Comparison of ENCODE assay signal across 8 cellular contexts in genomic region chr5:78008356-78008967, GRCh38.
DNase-seq lines count a peak whose midpoint lies in the region; ATAC-seq and TF ChIP-seq lines count a peak whose summit lies in the region.

No MANE protein-coding gene starts in this region.

- no peaks in the 10 kb centered on the region for H3K36me3 Mint-ChIP-seq in activated T-cell treated with anti-CD3 and anti-CD28 coated beads, Interleukin-2, amount 50 U/mL, for 72 hours (ENCODE audit: insufficient read depth in 2 of 2)

- no peak for TF ChIP-seq POLR2A in prostate gland (IDR thresholded peaks at IDR 0.05)

- DNase-seq in KBM-7 (peak; percentile 70), RWPE1 (ENCODE audit: low spot score) (peak; percentile 55), fibroblast of gingiva (ENCODE audit: low read depth) (peak; percentile 55), prostate gland (ENCODE audit: low spot score) (no peak)
- no peak for DNase-seq in stimulated activated CD8-positive, alpha-beta memory T cell treated with anti-CD3 and anti-CD28 coated beads, Interleukin-4, amount 100 ng/mL, for 48 hours
- DNase-seq in activated T-cell treated with anti-CD3 and anti-CD28 coated beads, Interleukin-2, amount 50 U/mL, for 72 hours: no peak

- POLR2A ChIA-PET in RWPE1 (lab: Yijun Ruan, JAX; ENCODE audit: low non-redundant PET): no interaction called here

- H3K4me3 ChIP-seq in DOHH2 (ENCODE audit: low read length): no peak overlapping the region
- no peak overlapping the region for H3K4me3 ChIP-seq in prostate gland

- CTCF ChIA-PET in RWPE1 (lab: Yijun Ruan, JAX): interaction anchor here (0.6 to 1.0 kb wide), 4 partner anchors 8 to 466 kb away, joined by 3 to 7 read pairs (median 4); no protein-coding TSS in a partner anchor

- no peaks in the 10 kb centered on the region for H3K9me3 Mint-ChIP-seq in activated T-cell treated with anti-CD3 and anti-CD28 coated beads, Interleukin-2, amount 50 U/mL, for 72 hours

- H3K9me2 ChIP-seq in DOHH2 (replicated peaks; ENCODE audit: control insufficient read depth, low read length): no peaks in the 10 kb centered on the region

- in situ Hi-C loops in KBM-7 (cut with MboI; ENCODE audit: low pct_unique_long_range_greater_than_20kb, low sequenced_read_pairs): no loop called here

- no peaks in the 10 kb centered on the region for H3F3A ChIP-seq in DOHH2 (ENCODE audit: control insufficient read depth, insufficient read depth)

- no peaks in the 10 kb centered on the region for H4K20me1 ChIP-seq in DOHH2 (ENCODE audit: control insufficient read depth, insufficient read depth, low read depth, low read length)

- H3K27me3 Mint-ChIP-seq in activated T-cell treated with anti-CD3 and anti-CD28 coated beads, Interleukin-2, amount 50 U/mL, for 72 hours (ENCODE audit: low read depth): no peaks in the 10 kb centered on the region

- intact Hi-C loops in prostate gland (cut with DNase I): no loop called here

- no peaks in the 10 kb centered on the region for H3K79me2 ChIP-seq in DOHH2 (ENCODE audit: control insufficient read depth, low read length)

- H3K4me3 Mint-ChIP-seq in activated T-cell treated with anti-CD3 and anti-CD28 coated beads, Interleukin-2, amount 50 U/mL, for 72 hours: no peak overlapping the region

- H3K4me1 Mint-ChIP-seq in activated T-cell treated with anti-CD3 and anti-CD28 coated beads, Interleukin-2, amount 50 U/mL, for 72 hours (ENCODE audit: low read depth): no peaks in the 10 kb centered on the region

- no peak overlapping the region for H3K27ac ChIP-seq in DOHH2 (ENCODE audit: low read depth, low read length)
- H3K27ac ChIP-seq in RWPE1: no peak overlapping the region
- no peak overlapping the region for H3K27ac ChIP-seq in prostate gland

- H3K4me1 ChIP-seq in DOHH2 (ENCODE audit: control insufficient read depth, low read length): peaks cover 6% of the 10 kb centered on the region
- no peaks in the 10 kb centered on the region for H3K4me1 ChIP-seq in prostate gland (replicated peaks)

- no peak overlapping the region for H3K4me2 ChIP-seq in DOHH2 (ENCODE audit: low read length)

- no peak for ATAC-seq in HG02571 (IDR thresholded peaks at IDR 0.05; ENCODE audit: unreplicated experiment)
- no peak for ATAC-seq in activated T-cell treated with anti-CD3 and anti-CD28 coated beads, Interleukin-2, amount 50 U/mL, for 72 hours (replicated peaks in 1 of 2)

- H3K27ac Mint-ChIP-seq in activated T-cell treated with anti-CD3 and anti-CD28 coated beads, Interleukin-2, amount 50 U/mL, for 72 hours: no peak overlapping the region

- WGBS in prostate gland: 67% methylated on average over 1 of the region's 1 CpG

- H3K27me3 ChIP-seq in DOHH2 (ENCODE audit: control insufficient read depth, low read length) (no peaks in the 10 kb centered on the region), prostate gland (replicated peaks; ENCODE audit: insufficient read depth) (no peaks in the 10 kb centered on the region)

- H3K9me3 ChIP-seq in DOHH2 (ENCODE audit: control insufficient read depth, insufficient read depth, low read length) (no peaks in the 10 kb centered on the region), prostate gland (no peaks in the 10 kb centered on the region)

- H3K36me3 ChIP-seq in DOHH2 (ENCODE audit: control insufficient read depth, low read length) (no peaks in the 10 kb centered on the region), prostate gland (no peaks in the 10 kb centered on the region)

- TF ChIP-seq CTCF in DOHH2 (IDR thresholded peaks at IDR 0.05; ENCODE audit: low read depth, low read length, poor library complexity, severe bottlenecking): peak; percentile 72
- TF ChIP-seq CTCF in RWPE1 (conservative IDR thresholded peaks at IDR 0.05; ENCODE audit: low read depth): peak; percentile 96
- peak in 3 of 4 experiments; percentile 52 to 59 (median 55) for TF ChIP-seq CTCF in prostate gland (IDR thresholded peaks at IDR 0.05)

Comparison
In these comparisons a context has a peak if more than half of its experiments do, and no peak if none do; other contexts are left out.
1. DNase-seq: peak in KBM-7 (single experiment), RWPE1 (single experiment) and fibroblast of gingiva (single experiment); none in prostate gland (single experiment), stimulated activated CD8-positive, alpha-beta memory T cell treated with anti-CD3 and anti-CD28 coated beads, Interleukin-4, amount 100 ng/mL, for 48 hours (single experiment) and activated T-cell treated with anti-CD3 and anti-CD28 coated beads, Interleukin-2, amount 50 U/mL, for 72 hours (0 of 2).
2. Peak in every context shown above with its lines, with median percentiles within 50 percentile points of each other: CTCF ChIP-seq.